ENCODE assay signal across 10 cellular contexts in the genomic region with DNA sequence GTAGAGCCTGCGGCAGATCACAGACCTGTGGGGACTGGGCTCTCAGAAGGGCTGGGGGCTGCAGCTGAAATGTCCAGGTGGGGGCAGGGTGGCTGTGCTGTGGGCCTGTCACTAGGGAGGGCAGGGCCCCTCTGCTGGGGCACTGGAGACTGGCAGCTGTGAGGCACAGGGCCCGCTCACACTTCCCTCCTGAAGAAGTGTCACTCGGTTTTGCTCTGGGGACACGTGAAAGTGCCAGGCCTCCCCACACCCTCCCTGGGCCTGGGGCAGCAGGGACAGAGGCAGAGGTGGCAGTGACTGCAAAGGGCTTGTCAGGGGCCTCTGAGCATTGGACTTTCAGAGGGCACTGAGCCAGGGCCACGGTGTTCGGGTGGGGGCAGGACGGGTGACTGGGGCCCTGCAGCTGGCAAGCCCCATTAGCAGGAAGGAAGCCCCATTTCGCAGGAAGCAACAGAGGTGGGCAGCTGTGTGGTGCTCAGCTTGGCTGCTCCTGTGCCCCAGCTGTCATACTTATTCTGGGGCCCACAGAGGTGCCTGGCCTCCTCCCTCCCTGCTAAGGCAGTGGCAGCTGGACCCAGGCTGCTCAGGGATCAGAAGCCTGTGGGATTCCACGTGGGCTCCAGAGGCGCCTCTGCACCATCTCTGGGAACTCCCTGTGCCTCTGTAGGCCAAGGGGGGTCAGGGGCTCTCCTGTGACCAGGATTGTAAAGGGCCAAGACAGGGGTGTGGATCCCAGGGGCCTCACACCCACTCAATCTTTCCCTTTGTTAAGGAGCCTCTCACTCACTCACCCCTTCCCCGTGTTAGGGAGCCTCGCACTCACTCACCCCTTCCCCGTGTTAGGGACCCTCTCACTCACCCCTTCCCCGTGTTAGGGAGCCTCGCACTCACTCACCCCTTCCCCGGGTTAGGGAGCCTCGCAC. TPM values are rescaled to one million over a fixed set of nuclear protein-coding genes. Genes with fewer than 3 reads are reported as not detected.
"Had no signal": no experiment of that assay in that cellular context is flagged by ENCODE, and none has a peak within 500 bp of the region (broad histone marks: within the 10 kb centered on the region; RNA-seq: fewer than 3 reads in every experiment).

No MANE protein-coding gene starts in this region.

RNA-seq across cellular contexts. Expression of gene LILRB1, which starts 5.2 kb away (rescaled TPM):
- total RNA-seq: activated T-helper 2 cell treated with anti-CD3 and anti-CD28 coated beads, Interferon-gamma antibody, Interleukin-2, Interleukin-4, amounts not matched to agents 10 μg/mL and 5 μg/mL and 100 μg/mL, durations not matched to agents 14 hours and 24 hours and 36 hours; frontal cortex; lung microvascular endothelial cell; myocyte had no signal
- polyA plus RNA-seq: keratinocyte had no signal

RNA-seq across cellular contexts. Expression of gene LILRA1, which starts 31.7 kb away (rescaled TPM):
- total RNA-seq: activated CD4-positive, alpha-beta T cell treated with anti-CD3 and anti-CD28 coated beads, Interleukin-2, amount 10 ng/mL, durations not matched to agents 24 days and 14 days; activated CD8-positive, alpha-beta T cell treated with anti-CD3 and anti-CD28 coated beads, Interleukin-2, amount 10 ng/mL, durations not matched to agents 7 days and 5 days; activated T-helper 2 cell treated with anti-CD3 and anti-CD28 coated beads, Interferon-gamma antibody, Interleukin-2, Interleukin-4, amounts not matched to agents 10 μg/mL and 5 μg/mL and 100 μg/mL, durations not matched to agents 14 hours and 24 hours and 36 hours; frontal cortex; lung microvascular endothelial cell; myocyte; skeletal muscle tissue; stomach had no signal
- polyA plus RNA-seq: keratinocyte had no signal

RNA-seq across cellular contexts. Expression of gene LILRB4, which starts 37.7 kb away (rescaled TPM):
- total RNA-seq: activated CD4-positive, alpha-beta T cell treated with anti-CD3 and anti-CD28 coated beads, Interleukin-2, amount 10 ng/mL, durations not matched to agents 24 days and 14 days; activated CD8-positive, alpha-beta T cell treated with anti-CD3 and anti-CD28 coated beads, Interleukin-2, amount 10 ng/mL, durations not matched to agents 7 days and 5 days; lung microvascular endothelial cell; myocyte had no signal
- polyA plus RNA-seq: keratinocyte had no signal

RNA-seq across cellular contexts. Expression of gene LILRA2, which starts 51.5 kb away (rescaled TPM):
- total RNA-seq: activated CD4-positive, alpha-beta T cell treated with anti-CD3 and anti-CD28 coated beads, Interleukin-2, amount 10 ng/mL, durations not matched to agents 24 days and 14 days; activated CD8-positive, alpha-beta T cell treated with anti-CD3 and anti-CD28 coated beads, Interleukin-2, amount 10 ng/mL, durations not matched to agents 7 days and 5 days; activated T-helper 2 cell treated with anti-CD3 and anti-CD28 coated beads, Interferon-gamma antibody, Interleukin-2, Interleukin-4, amounts not matched to agents 10 μg/mL and 5 μg/mL and 100 μg/mL, durations not matched to agents 14 hours and 24 hours and 36 hours; lung microvascular endothelial cell; myocyte; temporal lobe had no signal
- polyA plus RNA-seq: keratinocyte had no signal
